20 cellular contexts compared by ENCODE assay signal in genomic region chr6:27414300-27414699, GRCh38. TPM values are rescaled to one million over a fixed set of nuclear protein-coding genes. Genes with fewer than 3 reads are reported as not detected.
A peak's percentile ranks its signal among the peaks of the same experiment; 100 is the strongest.
DNase-seq lines count a peak whose midpoint lies in the region; ATAC-seq, FAIRE-seq and TF ChIP-seq lines count a peak whose summit lies in the region.
"Had no signal": no experiment of that assay in that cellular context is flagged by ENCODE, and none has a peak within 500 bp of the region (broad histone marks: within the 10 kb centered on the region; RNA-seq: fewer than 3 reads in every experiment).

No MANE protein-coding gene starts in this region.

- peak overlapping the region; percentile 3 for H3K27ac Mint-ChIP-seq in progenitor cell of endocrine pancreas
- H3K27ac Mint-ChIP-seq: CD4-positive, alpha-beta memory T cell; GM23338; H9 had no signal

- ATAC-seq in K562 (no peak; the same call in 2 of the 3 replicates), HG03439 (IDR thresholded peaks at IDR 0.05; ENCODE audit: unreplicated experiment) (no peak)
- ATAC-seq: GM12878, GM23338, HCT116 had no signal

- no peaks in the 10 kb centered on the region for H4K20me1 ChIP-seq in K562 (replicated peaks; ENCODE audit: control insufficient read depth, insufficient read depth, low read length)

- CTCF ChIA-PET in K562 (lab: Yijun Ruan, JAX; ENCODE audit: low intra/inter-chr PET ratio), result interaction anchor here (0.5 kb wide), 1 partner anchor 1318 kb away, joined by 5 read pairs; no protein-coding TSS in a partner anchor

- in situ Hi-C loops in K562 (cut with MboI), result no loop called here

- no peaks in the 10 kb centered on the region for H3K36me3 ChIP-seq in K562 (ENCODE audit: control insufficient read depth, insufficient read depth, low read length)

- TF ChIP-seq POLR2A in K562 (conservative IDR thresholded peaks at IDR 0.05), result no peak

- no peak for FAIRE-seq in K562 (lab: Jason Lieb, UNC)
- FAIRE-seq: D721Med, GM12878 had no signal

- no peak overlapping the region for H3K4me2 ChIP-seq in K562 (ENCODE audit: insufficient read depth, low read length)
- H3K4me2 ChIP-seq: GM23338 had no signal

- no peaks in the 10 kb centered on the region for H3K27me3 Mint-ChIP-seq in progenitor cell of endocrine pancreas

- no peaks in the 10 kb centered on the region for H3K9me1 ChIP-seq in K562 (ENCODE audit: control insufficient read depth, insufficient read depth, low read length)

- TF ChIP-seq CTCF in K562 (IDR thresholded peaks at IDR 0.05 in 2 of 3, conservative IDR thresholded peaks at IDR 0.05 in 1 of 3; ENCODE audit: insufficient read depth in 2 of 3, low read depth in 1 of 3, low read length in 3 of 3) (no peak), progenitor cell of endocrine pancreas (IDR thresholded peaks at IDR 0.05; ENCODE audit: unreplicated experiment) (no peak)

- H2AFZ ChIP-seq in K562 (ENCODE audit: low read depth, low read length), result peak overlapping the region; percentile 46; the same call in 1 of the 2 replicates
- H2AFZ ChIP-seq: GM23338 had no signal

- no peak for TF ChIP-seq EP300 in K562 (IDR thresholded peaks at IDR 0.05; ENCODE audit: low read length)

- H3K36me3 Mint-ChIP-seq in progenitor cell of endocrine pancreas (ENCODE audit: insufficient read depth), result no peaks in the 10 kb centered on the region
- H3K36me3 Mint-ChIP-seq: CD4-positive, alpha-beta memory T cell had no signal

- 52% methylated on average over 4 of the region's 4 CpGs for WGBS in K562 (ENCODE audit: insufficient coverage, low coverage, missing lambda C conversion rate)

- H3K9me3 ChIP-seq in K562 (replicated peaks; ENCODE audit: control insufficient read depth, insufficient read depth, low read depth, low read length), result no peaks in the 10 kb centered on the region; the same call in 1 of the 2 replicates
- H3K9me3 ChIP-seq: Caco-2 had no signal

- no peak for TF ChIP-seq RAD21 in K562 (CRISPR knock-in tag; conservative IDR thresholded peaks at IDR 0.05 in 1 of 2, IDR thresholded peaks at IDR 0.05 in 1 of 2)

- no peak overlapping the region; the same call in 2 of the 3 replicates for H3K27ac ChIP-seq in K562 (ENCODE audit: extremely low read depth, low read depth, low read length)

- POLR2A ChIA-PET in K562 (lab: Yijun Ruan, JAX), result no interaction called here

- H3K9ac ChIP-seq in K562 (ENCODE audit: insufficient read depth in 1 of 2, low read depth in 2 of 2, low read length in 2 of 2), result no peak overlapping the region

- H3K4me3 Mint-ChIP-seq in progenitor cell of endocrine pancreas (ENCODE audit: low read depth), result no peak overlapping the region
- H3K4me3 Mint-ChIP-seq: CD4-positive, alpha-beta memory T cell; GM23338; H9 had no signal

- intact Hi-C loops in K562 (cut with micrococcal nuclease), result no loop called here

- H3K9me3 Mint-ChIP-seq in progenitor cell of endocrine pancreas (ENCODE audit: low read depth), result peaks cover 8% of the 10 kb centered on the region
- H3K9me3 Mint-ChIP-seq: CD4-positive, alpha-beta memory T cell had no signal

- no peak overlapping the region for H3K4me3 ChIP-seq in K562
- H3K4me3 ChIP-seq: GM12878, GM23338 had no signal

- peak; percentile 10 for DNase-seq in HuH-7 (ENCODE audit: low spot score)
- DNase-seq in RPMI7951 (ENCODE audit: low read depth), result peak; percentile 3
- DNase-seq in K562 (ENCODE audit: extremely low read depth in 1 of 4, low spot score in 3 of 4), result no peak
- DNase-seq in progenitor cell of endocrine pancreas (ENCODE audit: low spot score, unreplicated experiment), result no peak
- no peak for DNase-seq in A172 (ENCODE audit: low spot score)
- DNase-seq in NCI-H2029 (lab: John Stamatoyannopoulos, UW), result no peak
- DNase-seq: 8988T; C1 segment of cervical spinal cord; Caco-2; CD4-positive, alpha-beta memory T cell; DMS 273 treated with DMSO at 0.1 percent for 48 hours; DMS79; EL; GDM1; H9 had no signal

- H3K79me2 ChIP-seq in K562 (ENCODE audit: control insufficient read depth, insufficient read depth, low read length), result no peaks in the 10 kb centered on the region

- BruUV-seq in K562 (replicated peaks; lab: Mats Ljungman, UMichigan), result no TSS peak

- H3K27me3 ChIP-seq in K562 (ENCODE audit: control insufficient read depth in 2 of 2, insufficient read depth in 2 of 2, low read length in 2 of 2), result no peaks in the 10 kb centered on the region

- peaks cover 0 to 6% of the 10 kb centered on the region in 2 experiments; a peak in 2 of 5 replicates for H3K4me1 ChIP-seq in K562 (replicated peaks in 1 of 2; ENCODE audit: control insufficient read depth in 2 of 2, insufficient read depth in 2 of 2, low read length in 2 of 2)
- H3K4me1 ChIP-seq: Caco-2 had no signal

- H3K4me1 Mint-ChIP-seq in progenitor cell of endocrine pancreas (ENCODE audit: low read depth), result peaks cover 9% of the 10 kb centered on the region
- H3K4me1 Mint-ChIP-seq: CD4-positive, alpha-beta memory T cell; GM23338 had no signal

TF ChIP-seq in K562, 482 proteins besides CTCF, POLR2A, EP300 and RAD21 (continues in another document):
- TF ChIP-seq, protein P1, sequence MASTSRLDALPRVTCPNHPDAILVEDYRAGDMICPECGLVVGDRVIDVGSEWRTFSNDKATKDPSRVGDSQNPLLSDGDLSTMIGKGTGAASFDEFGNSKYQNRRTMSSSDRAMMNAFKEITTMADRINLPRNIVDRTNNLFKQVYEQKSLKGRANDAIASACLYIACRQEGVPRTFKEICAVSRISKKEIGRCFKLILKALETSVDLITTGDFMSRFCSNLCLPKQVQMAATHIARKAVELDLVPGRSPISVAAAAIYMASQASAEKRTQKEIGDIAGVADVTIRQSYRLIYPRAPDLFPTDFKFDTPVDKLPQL (IDR thresholded peaks at IDR 0.05; ENCODE audit: extremely low read depth, insufficient read length), result no peak
- TF ChIP-seq MYBL2 (IDR thresholded peaks at IDR 0.05; ENCODE audit: low read depth) (no peak), MYBL2 (CRISPR knock-in tag; IDR thresholded peaks at IDR 0.05; ENCODE audit: borderline replicate concordance) (no peak)

RNA-seq across cellular contexts. Expression of gene ZNF391, which starts 25.7 kb away (rescaled TPM):
- total RNA-seq in RPMI7951 (2014; rRNA removed; shearing (Covaris generic)), result 2.5 and 3.7 TPM in 2 replicates
- 2.2 and 8.8 TPM in 2 replicates for total RNA-seq in K562 (2011; cell fraction: chromatin; rRNA removed; ENCODE audit: low replicate concordance)
- total RNA-seq in K562 (2011; cell fraction: nucleolus; rRNA removed), result 2.0 and 2.9 TPM in 2 replicates
- 5.6 and 9.8 TPM in 2 replicates for total RNA-seq in K562 (2011; cell fraction: nucleoplasm; rRNA removed)
- total RNA-seq in K562 (2014; rRNA removed) (4.0 and 7.2 TPM in 2 replicates), K562 (2014; rRNA removed; fragmentation: Illumina TruSeq; extraction: Trizol) (6.0 TPM in 2 replicates), K562 (2015; rRNA removed; fragmentation: Illumina TruSeq; extraction: Trizol) (4.6 and 5.5 TPM in 2 replicates), K562 (2021) (5.7 and 5.8 TPM in 2 replicates), progenitor cell of endocrine pancreas (9.8 and 11.7 TPM in 2 replicates)
- polyA plus RNA-seq in K562 (2011; rRNA removed) (8.0 and 9.3 TPM in 2 replicates), K562 (2014; fragmentation: Illumina TruSeq; extraction: Trizol) (7.8 and 10.1 TPM in 2 replicates), K562 (2014; fragmentation: Nextera tagmentation; extraction: Ambion mirVana) (1 to 10 TPM; 2.3 to 2.5 TPM), K562 (2014; rRNA removed) (5.6 and 5.9 TPM in 2 replicates)
- 2.2 and 6.6 TPM in 2 replicates for polyA plus RNA-seq in K562 (2011; cell fraction: cytosol; rRNA removed)
- 3.2 and 3.9 TPM in 2 replicates for polyA plus RNA-seq in K562 (2011; cell fraction: nucleus; rRNA removed)
- 3.8 and 5.0 TPM in 2 replicates for polyA plus RNA-seq in K562 (2012)
- 5.8 and 7.7 TPM in 2 replicates for polyA minus RNA-seq in K562 (2011; rRNA and poly(A)+ RNA removed)
- 2.1 and 3.1 TPM in 2 replicates for polyA minus RNA-seq in K562 (2011; cell fraction: cytosol; rRNA and poly(A)+ RNA removed)
- polyA minus RNA-seq in K562 (2011; cell fraction: nucleus; rRNA and poly(A)+ RNA removed), result 2.0 and 3.8 TPM in 2 replicates
- 0.53 and 3.3 TPM in 2 replicates for total RNA-seq in A172 (2014; rRNA removed; shearing (Covaris generic))

RNA-seq across cellular contexts. Expression of gene ZNF184, which starts 58.6 kb away (rescaled TPM):
- 16.4 and 24.2 TPM in 2 replicates for total RNA-seq in RPMI7951 (2014; rRNA removed; shearing (Covaris generic))
- 6.7 and 29.3 TPM in 2 replicates for total RNA-seq in K562 (2011; cell fraction: chromatin; rRNA removed; ENCODE audit: low replicate concordance)
- 3.5 and 7.0 TPM in 2 replicates for total RNA-seq in K562 (2011; cell fraction: nucleolus; rRNA removed)
- total RNA-seq in K562 (2011; cell fraction: nucleoplasm; rRNA removed), result 6.2 and 9.2 TPM in 2 replicates
- total RNA-seq in K562 (2014; rRNA removed) (10.2 and 11.2 TPM in 2 replicates), K562 (2014; rRNA removed; fragmentation: Illumina TruSeq; extraction: Trizol) (21.6 and 25.5 TPM in 2 replicates), K562 (2015; rRNA removed; fragmentation: Illumina TruSeq; extraction: Trizol) (22.1 and 22.2 TPM in 2 replicates), K562 (2021) (10.7 and 11.0 TPM in 2 replicates), progenitor cell of endocrine pancreas (17.9 and 18.5 TPM in 2 replicates)
- polyA plus RNA-seq in K562 (2011; rRNA removed) (11.6 and 13.8 TPM in 2 replicates), K562 (2014; fragmentation: Illumina TruSeq; extraction: Trizol) (12.8 and 16.2 TPM in 2 replicates), K562 (2014; fragmentation: Nextera tagmentation; extraction: Ambion mirVana) (10 to 100 TPM in 1 of 2 experiments, 1 to 10 TPM in 1; 7.6 to 12.8 TPM), K562 (2014; rRNA removed) (7.7 and 9.0 TPM in 2 replicates)
- 1.7 and 4.6 TPM in 2 replicates for polyA plus RNA-seq in K562 (2011; cell fraction: cytosol; rRNA removed)
- polyA plus RNA-seq in K562 (2011; cell fraction: nucleus; rRNA removed), result 4.5 and 9.0 TPM in 2 replicates
- polyA plus RNA-seq in K562 (2012), result 7.6 and 9.3 TPM in 2 replicates
- polyA minus RNA-seq in K562 (2011; rRNA and poly(A)+ RNA removed), result 18.5 and 30.8 TPM in 2 replicates
- 7.3 and 7.5 TPM in 2 replicates for polyA minus RNA-seq in K562 (2011; cell fraction: cytosol; rRNA and poly(A)+ RNA removed)
- 6.5 and 12.1 TPM in 2 replicates for polyA minus RNA-seq in K562 (2011; cell fraction: nucleus; rRNA and poly(A)+ RNA removed)
- 11.8 and 14.2 TPM in 2 replicates for total RNA-seq in A172 (2014; rRNA removed; shearing (Covaris generic))

Comparison
In these comparisons a context has a peak if more than half of its experiments do, and no peak if none do; other contexts are left out.
1. DNase-seq: peak in HuH-7 (single experiment) and RPMI7951 (single experiment); none in K562 (0 of 4), progenitor cell of endocrine pancreas (single experiment), A172 (single experiment) and NCI-H2029 (single experiment).